8 cellular contexts compared by ENCODE assay signal in the genomic region with DNA sequence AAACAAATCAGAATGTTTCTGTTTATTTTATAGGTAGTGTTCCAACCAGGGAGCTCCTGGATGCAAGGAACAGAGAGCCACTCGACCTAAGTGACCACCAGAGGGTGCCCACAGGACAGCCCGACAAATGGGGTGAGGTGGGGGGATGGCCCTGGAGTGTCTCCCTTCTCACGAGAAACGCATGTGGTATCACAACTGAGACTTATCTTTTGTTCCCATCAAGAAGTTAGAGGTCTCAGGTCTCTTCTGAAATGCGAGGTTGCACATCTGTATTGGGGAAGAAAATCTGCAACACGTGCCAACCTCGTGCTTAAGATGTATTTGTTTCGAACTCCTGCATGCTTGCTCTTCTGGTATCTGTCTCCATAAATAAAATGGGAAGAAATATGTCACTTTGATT.
DNase-seq lines count a peak whose midpoint lies in the region; ATAC-seq and TF ChIP-seq lines count a peak whose summit lies in the region.

No MANE protein-coding gene starts in this region.

- H3K23ac ChIP-seq in H9 (ENCODE audit: insufficient read length, low read depth, low read length), result no peak overlapping the region

- no peak overlapping the region for H3K18ac ChIP-seq in H9 (ENCODE audit: insufficient read length, low read depth, low read length)

- no peak overlapping the region for H2BK20ac ChIP-seq in H9 (ENCODE audit: low read depth, low read length, poor library complexity, severe bottlenecking)

- H3K27me3 ChIP-seq in BJ (ENCODE audit: control insufficient read depth, insufficient read depth, low read length), result peaks cover 3% of the 10 kb centered on the region
- H3K27me3 ChIP-seq in H9 (ENCODE audit: insufficient read depth, low read length), result no peaks in the 10 kb centered on the region

- peak; percentile 76 for TF ChIP-seq CTCF in BJ (IDR thresholded peaks at IDR 0.05; ENCODE audit: insufficient read depth, low read depth, low read length)
- TF ChIP-seq CTCF in H9 (conservative IDR thresholded peaks at IDR 0.05), result peak; percentile 86
- peak; percentile 68 for TF ChIP-seq CTCF in VCaP (conservative IDR thresholded peaks at IDR 0.05)
- no peak for TF ChIP-seq CTCF in coronary artery (IDR thresholded peaks at IDR 0.05)

- no peak overlapping the region for H3K27ac Mint-ChIP-seq in H9

- intact Hi-C loops in left colon (cut with DNase I, micrococcal nuclease), result no loop called here

- H2BK5ac ChIP-seq in H9 (ENCODE audit: insufficient read length, low read length), result no peak overlapping the region

- no CpG with 5 or more reads among the region's 8 CpGs for WGBS in H9 (ENCODE audit: extremely low coverage, insufficient read length, low lambda C conversion rate)

- peak; percentile 51 for ATAC-seq in left colon

- H4K5ac ChIP-seq in H9 (ENCODE audit: insufficient read length, low read depth, low read length), result no peak overlapping the region

- H3K23me2 ChIP-seq in H9 (ENCODE audit: insufficient read length, low read depth, low read length, poor library complexity, severe bottlenecking), result no peaks in the 10 kb centered on the region

- no peaks in the 10 kb centered on the region for H3K27me3 Mint-ChIP-seq in H9 (ENCODE audit: low read depth)

- POLR2A ChIA-PET in BJ (lab: Charles Lee), result interaction anchor here (1.0 kb wide), 1 partner anchor 221 kb away, joined by 3 read pairs; no protein-coding TSS in a partner anchor

- no peak overlapping the region for H2AK5ac ChIP-seq in H9 (ENCODE audit: insufficient read length, low read length)

- no peak overlapping the region for H4K8ac ChIP-seq in H9 (replicated peaks; ENCODE audit: insufficient read length, low read depth, low read length)

- H3K27ac ChIP-seq in H9 (ENCODE audit: insufficient read length, low read depth, low read length) (no peak overlapping the region), VCaP (no peak overlapping the region), coronary artery (no peak overlapping the region)

- H3K4me1 Mint-ChIP-seq in H9, result peaks cover 15 to 27% of the 10 kb centered on the region in 2 experiments

- peak overlapping the region; percentile 96 for H2AFZ ChIP-seq in H9 (ENCODE audit: low read length)

- no peak overlapping the region for H3K4me3 ChIP-seq in BJ (ENCODE audit: low read depth, low read length)
- H3K4me3 ChIP-seq in coronary artery, result no peak overlapping the region

- no peaks in the 10 kb centered on the region for H3K36me3 ChIP-seq in BJ (ENCODE audit: control insufficient read depth, insufficient read depth, low read length)

- H3K56ac ChIP-seq in H9 (ENCODE audit: insufficient read length, low read depth, low read length), result no peak overlapping the region

- H3K4me1 ChIP-seq in H9 (ENCODE audit: insufficient read depth, low read length), result peaks cover 5% of the 10 kb centered on the region; the same call in 1 of the 2 replicates

- no peak overlapping the region for H4K91ac ChIP-seq in H9 (ENCODE audit: insufficient read length, low read depth, low read length)

- H3K4me3 Mint-ChIP-seq in H9, result no peak overlapping the region

- H2BK120ac ChIP-seq in H9 (ENCODE audit: low read depth, low read length, poor library complexity, severe bottlenecking), result no peak overlapping the region

- no peak overlapping the region for H3K9ac ChIP-seq in H9 (ENCODE audit: extremely low read depth, insufficient read length, low read length)

- H2BK15ac ChIP-seq in H9 (ENCODE audit: low read depth, low read length), result no peak overlapping the region

- CTCF ChIA-PET in BJ (lab: Yijun Ruan, JAX), result interaction anchor here (0.6 to 4.2 kb wide), 26 partner anchors 9 to 1938 kb away, joined by 3 to 92 read pairs (median 3); no protein-coding TSS in a partner anchor

- H3K79me1 ChIP-seq in H9 (ENCODE audit: insufficient read depth, low read depth, low read length, poor library complexity, severe bottlenecking), result no peaks in the 10 kb centered on the region

- no peak overlapping the region for H3K4ac ChIP-seq in H9 (ENCODE audit: low read depth, low read length)

- H3K36me3 Mint-ChIP-seq in H9 (ENCODE audit: insufficient read depth in 1 of 3, low read depth in 3 of 3), result peaks cover 4 to 11% (median 8%) of the 10 kb centered on the region in 3 experiments; a peak in 6 of 7 replicates

- no peak overlapping the region for H2BK12ac ChIP-seq in H9 (ENCODE audit: insufficient read length, low read depth, low read length)

- DNase-seq in BJ (ENCODE audit: low read depth) (no peak), H9 (peak; percentile 82), left colon (peak in 1 of 2 donors; percentile 30), activated gamma-delta T cell treated with Interleukin-2 at 50 U/mL for 16 hours (no peak), coronary artery (ENCODE audit: low spot score) (no peak), islet precursor cell (no peak), NK-92 (lab: John Stamatoyannopoulos, UW; ENCODE audit: unreplicated experiment) (no peak)

- H3K79me2 ChIP-seq in H9 (ENCODE audit: insufficient read depth, low read length), result no peaks in the 10 kb centered on the region

- H3T11ph ChIP-seq in H9 (ENCODE audit: low read length), result no peak overlapping the region

- no peaks in the 10 kb centered on the region for H3K9me3 ChIP-seq in H9 (ENCODE audit: control insufficient read depth, low read depth, low read length)

- H4K20me1 ChIP-seq in H9 (ENCODE audit: control insufficient read depth, insufficient read depth, insufficient read length), result no peaks in the 10 kb centered on the region

- peaks cover 8 to 14% of the 10 kb centered on the region in 2 experiments; a peak in 3 of 5 replicates for H3K9me3 Mint-ChIP-seq in H9

- no peak overlapping the region for H3K4me2 ChIP-seq in H9 (ENCODE audit: insufficient read depth, insufficient read length, low read length)

- no peak overlapping the region for H3K14ac ChIP-seq in H9 (ENCODE audit: insufficient read depth, low read length)
